ENCODE assay signal across 8 cellular contexts in genomic region chr11:129280027-129280811, GRCh38.
A peak's percentile ranks its signal among the peaks of the same experiment; 100 is the strongest.
DNase-seq lines count a peak whose midpoint lies in the region; ATAC-seq and TF ChIP-seq lines count a peak whose summit lies in the region.

No MANE protein-coding gene starts in this region.

- no peaks in the 10 kb centered on the region for H3K9me3 ChIP-seq in SK-N-MC (ENCODE audit: low read depth, low read length)

- peak overlapping the region; percentile 80 for H3K4me3 ChIP-seq in SK-N-MC
- H3K4me3 ChIP-seq in coronary artery = peak overlapping the region; percentile 79

- ATAC-seq in GM19455 (IDR thresholded peaks at IDR 0.05; ENCODE audit: unreplicated experiment) = no peak
- no peak for ATAC-seq in GM21447 (IDR thresholded peaks at IDR 0.05; ENCODE audit: unreplicated experiment)
- no peak for ATAC-seq in GM18517 (IDR thresholded peaks at IDR 0.05; ENCODE audit: unreplicated experiment)

- H3K27me3 Mint-ChIP-seq in nephron (ENCODE audit: low read depth) = peaks cover 16% of the 10 kb centered on the region

- no peaks in the 10 kb centered on the region for H3K9me3 Mint-ChIP-seq in nephron

- DNase-seq in NCI-H524 (lab: John Stamatoyannopoulos, UW) (peak; percentile 7 to 42), NCI-H524 treated with DMSO at 0.1 percent for 48 hours (lab: John Stamatoyannopoulos, UW) (no peak), SK-N-MC (ENCODE audit: low read depth, low spot score) (no peak), coronary artery (ENCODE audit: low spot score) (no peak)

- H3K27ac ChIP-seq in SK-N-MC = no peak overlapping the region
- peak overlapping the region in 1 of 2 donors; percentile 79 for H3K27ac ChIP-seq in coronary artery

- H3K4me3 Mint-ChIP-seq in nephron = peak overlapping the region; percentile 81 to 88 (median 83)

- peak overlapping the region; percentile 51 to 80 (median 60) for H3K27ac Mint-ChIP-seq in nephron

- H3K36me3 ChIP-seq in SK-N-MC (ENCODE audit: insufficient read depth, low read length) = no peaks in the 10 kb centered on the region

- H3K36me3 Mint-ChIP-seq in nephron (ENCODE audit: low read depth) = no peaks in the 10 kb centered on the region

- TF ChIP-seq CTCF in coronary artery (IDR thresholded peaks at IDR 0.05) (no peak), nephron (IDR thresholded peaks at IDR 0.05; ENCODE audit: unreplicated experiment in 3 of 3) (no peak)

- H3K9ac ChIP-seq in SK-N-MC (ENCODE audit: insufficient read length) = peak overlapping the region; percentile 77

- peaks cover 64% of the 10 kb centered on the region for H3K4me1 Mint-ChIP-seq in nephron

Comparison
In these comparisons a context has a peak if more than half of its experiments do, and no peak if none do; other contexts are left out.
1. DNase-seq: peak in NCI-H524 (2 of 2); none in NCI-H524 treated with DMSO at 0.1 percent for 48 hours (single experiment), SK-N-MC (single experiment) and coronary artery (single experiment).